In genomic region chr1:117370071-117370470, GRCh38 we compare ENCODE assay signal across 8 cellular contexts. TPM values are rescaled to one million over a fixed set of nuclear protein-coding genes. Genes with fewer than 3 reads are reported as not detected.
DNase-seq lines count a peak whose midpoint lies in the region; ATAC-seq, FAIRE-seq and TF ChIP-seq lines count a peak whose summit lies in the region.

No MANE protein-coding gene starts in this region.

- no peak for DNase-seq in activated naive CD4-positive, alpha-beta T cell treated with anti-CD3 and anti-CD28 coated beads for 36 hours
- DNase-seq in activated naive CD4-positive, alpha-beta T cell treated with anti-CD3 and anti-CD28 coated beads, Interleukin-2, amount 50 U/mL, for 16 hours = no peak
- DNase-seq in activated CD8-positive, alpha-beta T cell treated with anti-CD3 and anti-CD28 coated beads for 36 hours = no peak
- DNase-seq in urothelium cell line (ENCODE audit: low spot score) = no peak

- H3K27ac ChIP-seq in iPS-18a (ENCODE audit: low read length) (no peak overlapping the region), stomach smooth muscle (ENCODE audit: low read length) (no peak overlapping the region)

- CTCF ChIA-PET in activated naive CD4-positive, alpha-beta T cell treated with anti-CD3 and anti-CD28 coated beads for 36 hours (lab: Charles Lee) = no interaction called here
- CTCF ChIA-PET in activated CD8-positive, alpha-beta T cell treated with anti-CD3 and anti-CD28 coated beads for 36 hours (lab: Charles Lee) = no interaction called here

- H3K4me3 ChIP-seq in iPS-18a (ENCODE audit: low read length) = peak overlapping the region; percentile 86
- H3K4me3 ChIP-seq in stomach smooth muscle (ENCODE audit: low read length in 2 of 2) = peak overlapping the region; percentile 40

- no peaks in the 10 kb centered on the region for H3K27me3 Mint-ChIP-seq in activated naive CD4-positive, alpha-beta T cell treated with anti-CD3 and anti-CD28 coated beads for 36 hours (ENCODE audit: low read depth)
- no peaks in the 10 kb centered on the region for H3K27me3 Mint-ChIP-seq in activated CD8-positive, alpha-beta T cell treated with anti-CD3 and anti-CD28 coated beads for 36 hours

- POLR2A ChIA-PET in activated CD8-positive, alpha-beta T cell treated with anti-CD3 and anti-CD28 coated beads for 36 hours (lab: Charles Lee) = no interaction called here

- H3K4me1 ChIP-seq in iPS-18a (ENCODE audit: control insufficient read depth, low read depth, low read length) = peaks cover 31% of the 10 kb centered on the region
- peaks cover 12% of the 10 kb centered on the region for H3K4me1 ChIP-seq in stomach smooth muscle (ENCODE audit: control insufficient read depth, insufficient read depth, low read length)

- ATAC-seq in activated CD8-positive, alpha-beta T cell treated with anti-CD3 and anti-CD28 coated beads for 36 hours = no peak
- ATAC-seq in GM21367 (IDR thresholded peaks at IDR 0.05; ENCODE audit: unreplicated experiment) = no peak
- no peak for ATAC-seq in GM21423 (IDR thresholded peaks at IDR 0.05; ENCODE audit: unreplicated experiment)

- no peaks in the 10 kb centered on the region for H3K36me3 Mint-ChIP-seq in activated naive CD4-positive, alpha-beta T cell treated with anti-CD3 and anti-CD28 coated beads for 36 hours (ENCODE audit: low read depth)
- peaks cover 6% of the 10 kb centered on the region for H3K36me3 Mint-ChIP-seq in activated CD8-positive, alpha-beta T cell treated with anti-CD3 and anti-CD28 coated beads for 36 hours (ENCODE audit: low read depth)

- H3K27me3 ChIP-seq in iPS-18a (ENCODE audit: control insufficient read depth, insufficient read depth, low read length) = peaks cover 31% of the 10 kb centered on the region
- H3K27me3 ChIP-seq in stomach smooth muscle (ENCODE audit: control insufficient read depth in 1 of 2, insufficient read depth in 2 of 2, low read length in 2 of 2) = no peaks in the 10 kb centered on the region

- H3K36me3 ChIP-seq in iPS-18a (ENCODE audit: control insufficient read depth, low read depth, low read length) = no peaks in the 10 kb centered on the region
- H3K36me3 ChIP-seq in stomach smooth muscle (ENCODE audit: control insufficient read depth in 2 of 2, insufficient read depth in 2 of 2, low read length in 2 of 2) = no peaks in the 10 kb centered on the region

- intact Hi-C loops in activated naive CD4-positive, alpha-beta T cell treated with anti-CD3 and anti-CD28 coated beads for 36 hours (cut with micrococcal nuclease) = no loop called here
- intact Hi-C loops in activated CD8-positive, alpha-beta T cell treated with anti-CD3 and anti-CD28 coated beads for 36 hours (cut with micrococcal nuclease) = no loop called here

- H3K4me1 Mint-ChIP-seq in activated naive CD4-positive, alpha-beta T cell treated with anti-CD3 and anti-CD28 coated beads for 36 hours (ENCODE audit: low read depth) = peaks cover 41% of the 10 kb centered on the region
- peaks cover 45% of the 10 kb centered on the region for H3K4me1 Mint-ChIP-seq in activated CD8-positive, alpha-beta T cell treated with anti-CD3 and anti-CD28 coated beads for 36 hours (ENCODE audit: low read depth)

- H3K9me3 ChIP-seq in iPS-18a (ENCODE audit: control insufficient read depth, low read depth, low read length) (no peaks in the 10 kb centered on the region), stomach smooth muscle (ENCODE audit: control insufficient read depth in 2 of 2, low read length in 2 of 2) (no peaks in the 10 kb centered on the region)

- no peak overlapping the region for H3K27ac Mint-ChIP-seq in activated naive CD4-positive, alpha-beta T cell treated with anti-CD3 and anti-CD28 coated beads for 36 hours
- H3K27ac Mint-ChIP-seq in activated CD8-positive, alpha-beta T cell treated with anti-CD3 and anti-CD28 coated beads for 36 hours = no peak overlapping the region

- H3K9ac ChIP-seq in iPS-18a (ENCODE audit: low read length) (no peak overlapping the region), stomach smooth muscle (ENCODE audit: low read length in 2 of 2) (peak overlapping the region in 1 of 2 donors; percentile 19)

- peak overlapping the region; percentile 57 for H3K4me3 Mint-ChIP-seq in activated naive CD4-positive, alpha-beta T cell treated with anti-CD3 and anti-CD28 coated beads for 36 hours
- H3K4me3 Mint-ChIP-seq in activated CD8-positive, alpha-beta T cell treated with anti-CD3 and anti-CD28 coated beads for 36 hours = peak overlapping the region; percentile 90

- no peak for FAIRE-seq in urothelium cell line (lab: Jason Lieb, UNC)

- no peak for TF ChIP-seq CTCF in activated CD8-positive, alpha-beta T cell treated with anti-CD3 and anti-CD28 coated beads for 36 hours (IDR thresholded peaks at IDR 0.05)

- H3K9me3 Mint-ChIP-seq in activated naive CD4-positive, alpha-beta T cell treated with anti-CD3 and anti-CD28 coated beads for 36 hours = no peaks in the 10 kb centered on the region
- peaks cover 4% of the 10 kb centered on the region for H3K9me3 Mint-ChIP-seq in activated CD8-positive, alpha-beta T cell treated with anti-CD3 and anti-CD28 coated beads for 36 hours

RNA-seq across cellular contexts. Expression of gene MAN1A2, which starts 2.8 kb away (rescaled TPM):
- 10 to 100 TPM; 14.6 to 17.4 TPM for total RNA-seq in activated naive CD4-positive, alpha-beta T cell treated with anti-CD3 and anti-CD28 coated beads for 36 hours
- 10 to 100 TPM; 18.3 to 21.1 TPM for total RNA-seq in activated CD8-positive, alpha-beta T cell treated with anti-CD3 and anti-CD28 coated beads for 36 hours
